In the genomic region with DNA sequence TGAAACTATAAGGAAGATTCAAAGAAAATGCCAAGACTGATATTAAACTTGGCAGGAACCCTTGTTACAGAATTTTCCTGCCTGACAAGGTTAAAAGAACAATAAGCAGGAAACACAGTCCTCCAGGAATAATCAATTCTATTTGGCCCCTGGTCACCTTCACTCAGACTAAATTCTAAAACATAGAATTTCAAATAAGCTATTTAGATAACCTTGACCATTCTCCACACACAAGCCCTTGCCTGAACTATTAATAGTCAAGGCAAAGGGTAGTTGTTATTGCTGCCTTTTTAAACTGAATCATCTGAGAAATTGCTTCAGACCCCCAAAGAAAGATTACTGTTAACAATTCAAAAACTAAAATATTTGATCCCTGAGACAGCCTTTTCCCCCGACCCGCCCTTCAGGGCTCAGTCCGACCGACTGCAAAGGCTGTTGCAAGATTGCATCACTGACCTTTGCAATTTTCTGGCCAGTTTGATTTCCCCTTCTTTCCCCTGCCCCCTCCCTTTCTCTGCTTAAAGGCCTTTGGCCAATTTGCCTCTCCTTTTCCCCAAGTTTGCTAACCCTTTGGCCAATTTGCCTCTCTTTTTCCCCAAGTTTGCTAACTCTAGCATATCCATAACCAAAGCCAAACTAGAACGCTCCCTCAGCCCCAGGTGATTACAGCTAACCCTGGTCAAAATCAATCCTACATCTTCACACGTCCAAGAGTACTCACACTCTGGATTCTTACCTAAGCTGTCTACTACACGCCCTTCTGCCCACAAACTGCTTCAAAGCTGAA, we compare ENCODE assay signal across 11 cellular contexts. TPM values are rescaled to one million over a fixed set of nuclear protein-coding genes. Genes with fewer than 3 reads are reported as not detected.
A peak's percentile ranks its signal among the peaks of the same experiment; 100 is the strongest.
DNase-seq lines count a peak whose midpoint lies in the region; ATAC-seq and TF ChIP-seq lines count a peak whose summit lies in the region.
"Had no signal": no experiment of that assay in that cellular context is flagged by ENCODE, and none has a peak within 500 bp of the region (broad histone marks: within the 10 kb centered on the region; RNA-seq: fewer than 3 reads in every experiment).

No MANE protein-coding gene starts in this region.

- intact Hi-C loops in heart right ventricle (cut with DNase I): loop anchor here in 2 of 10 donors (2.0 kb wide), 1 partner anchor 31 kb away; no protein-coding TSS in a partner anchor
- intact Hi-C loops in sigmoid colon (cut with DNase I): loop anchor here (2.0 kb wide), 1 partner anchor 31 kb away; no protein-coding TSS in a partner anchor

- peak overlapping the region in 2 of 3 donors; percentile 62 to 86 for H3K4me3 Mint-ChIP-seq in T-cell

- no peaks in the 10 kb centered on the region for H3K36me3 ChIP-seq in heart right ventricle
- H3K36me3 ChIP-seq in sigmoid colon: no peaks in the 10 kb centered on the region

- peaks cover 40 to 51% (median 41%) of the 10 kb centered on the region in 3 donors for H3K4me1 Mint-ChIP-seq in T-cell

- no peak overlapping the region for H3K27ac Mint-ChIP-seq in T-cell

- peaks cover 0 to 12% (median 0%) of the 10 kb centered on the region in 11 donors for H3K9me3 ChIP-seq in heart right ventricle
- no peaks in the 10 kb centered on the region for H3K9me3 ChIP-seq in sigmoid colon

- peaks cover 35 to 38% of the 10 kb centered on the region in 2 donors for H3K27me3 Mint-ChIP-seq in T-cell

- TF ChIP-seq CTCF in heart right ventricle (IDR thresholded peaks at IDR 0.05): no peak
- no peak for TF ChIP-seq CTCF in sigmoid colon (IDR thresholded peaks at IDR 0.05)

- CTCF ChIA-PET in T-cell (lab: Charles Lee): interaction anchor here in 1 of 2 donors (0.5 to 0.8 kb wide), 3 partner anchors 10 to 234 kb away, joined by 3 to 5 read pairs (median 4); a partner anchor contains a TSS

- 49 to 55% methylated on average over 7 of the region's 7 CpGs for WGBS in heart right ventricle, 2 donors
- 62 to 70% methylated on average over 7 of the region's 7 CpGs for WGBS in sigmoid colon, 2 donors

- POLR2A ChIA-PET in T-cell (lab: Charles Lee): no interaction called here

- H3K36me3 Mint-ChIP-seq in T-cell: no peaks in the 10 kb centered on the region

- no peak for TF ChIP-seq EP300 in sigmoid colon (IDR thresholded peaks at IDR 0.05)

- H3K27me3 ChIP-seq in heart right ventricle (peaks cover 0 to 26% (median 0%) of the 10 kb centered on the region in 7 donors), sigmoid colon (no peaks in the 10 kb centered on the region)

- H3K9me3 Mint-ChIP-seq in T-cell: peaks cover 0 to 3% (median 0%) of the 10 kb centered on the region in 3 donors

- peak overlapping the region in 1 of 10 donors; percentile 63 for H3K4me3 ChIP-seq in heart right ventricle
- no peak overlapping the region for H3K4me3 ChIP-seq in sigmoid colon

- TF ChIP-seq POLR2A in sigmoid colon (IDR thresholded peaks at IDR 0.05): no peak

- no peak for ATAC-seq in T-cell (replicated peaks in 1 of 4)
- peak in 2 of 8 donors; percentile 2 to 32 for ATAC-seq in heart right ventricle
- ATAC-seq in HG03196 (IDR thresholded peaks at IDR 0.05; ENCODE audit: unreplicated experiment): no peak

- peaks cover 8 to 52% (median 33%) of the 10 kb centered on the region in 9 donors for H3K4me1 ChIP-seq in heart right ventricle
- peaks cover 0 to 18% (median 13%) of the 10 kb centered on the region in 4 donors for H3K4me1 ChIP-seq in sigmoid colon

- DNase-seq in SIG-M5 treated with dmso at 0.1 percent for 504 hours (lab: John Stamatoyannopoulos, UW; ENCODE audit: unreplicated experiment): peak; percentile 35
- no peak for DNase-seq in SIG-M5 (lab: John Stamatoyannopoulos, UW)
- no peak for DNase-seq in T-cell
- no peak for DNase-seq in heart right ventricle
- peak; percentile 77 for DNase-seq in sigmoid colon
- no peak for DNase-seq in activated gamma-delta T cell treated with Interleukin-2 at 50 U/mL for 16 hours
- DNase-seq in NCI-H1930 (lab: John Stamatoyannopoulos, UW): no peak
- DNase-seq: NCI-H1436; retina; stimulated activated CD8-positive, alpha-beta memory T cell treated with anti-CD3 and anti-CD28 coated beads, Interleukin-4, amount 100 ng/mL, for 48 hours had no signal

- H3K27ac ChIP-seq in heart right ventricle: peak overlapping the region in 9 of 10 donors; percentile 40 to 93 (median 82)
- peak overlapping the region in 1 of 4 donors; percentile 64 for H3K27ac ChIP-seq in sigmoid colon

RNA-seq across cellular contexts. Expression of a gene that starts 1.4 kb away (rescaled TPM):
- total RNA-seq in T-cell (under 1 TPM in 3 of 5 donors, not detected in 2; 0.32 to 0.60 (median 0.59) TPM), heart right ventricle (100 to 1,000 TPM in 7 of 10 donors, 10 to 100 TPM in 3; 75.3 to 491 (median 131) TPM), sigmoid colon (10 to 100 TPM; 19.3 to 33.5 (median 21.5) TPM)
- polyA plus RNA-seq in heart right ventricle (100 to 1,000 TPM in 1 of 2 donors, 10 to 100 TPM in 1; 90.0 to 223 TPM), sigmoid colon (10 to 100 TPM; 25.2 to 70.5 (median 59.3) TPM)

RNA-seq across cellular contexts. Expression of a gene that starts 21.6 kb away (rescaled TPM):
- 1 to 10 TPM in 1 of 5 donors, under 1 TPM in 4; 0.25 to 1.2 (median 0.56) TPM for total RNA-seq in T-cell
- 1 to 10 TPM; 2.3 to 6.0 (median 3.8) TPM for total RNA-seq in heart right ventricle
- polyA plus RNA-seq in heart right ventricle: 1 to 10 TPM; 1.6 to 3.7 TPM
- total RNA-seq in sigmoid colon: under 1 TPM in 3 of 4 donors, not detected in 1; 0.14 to 0.55 (median 0.16) TPM
- 10 to 100 TPM; 18.0 to 49.4 (median 21.0) TPM for polyA plus RNA-seq in sigmoid colon

RNA-seq across cellular contexts. Expression of a gene that starts 30.8 kb away (rescaled TPM):
- total RNA-seq in T-cell: 1 to 10 TPM in 1 of 5 donors, under 1 TPM in 1, not detected in 3; 0.41 to 1.1 TPM
- 10 to 100 TPM in 1 of 10 donors, 1 to 10 TPM in 9; 1.3 to 15.7 (median 3.0) TPM for total RNA-seq in heart right ventricle
- 1 to 10 TPM in 1 of 2 donors, under 1 TPM in 1; 0.59 to 7.2 TPM for polyA plus RNA-seq in heart right ventricle
- total RNA-seq in sigmoid colon: 10 to 100 TPM in 1 of 4 donors, 1 to 10 TPM in 3; 2.0 to 10.0 (median 3.7) TPM
- polyA plus RNA-seq in sigmoid colon: 1 to 10 TPM in 2 of 3 donors, not detected in 1; 2.2 to 2.4 TPM

Comparison
In these comparisons a context has a peak if more than half of its experiments do, and no peak if none do; other contexts are left out.
1. DNase-seq: peak in SIG-M5 treated with dmso at 0.1 percent for 504 hours (single experiment) and sigmoid colon (single experiment); none in SIG-M5 (single experiment), T-cell (0 of 34), heart right ventricle (0 of 2), activated gamma-delta T cell treated with Interleukin-2 at 50 U/mL for 16 hours (single experiment) and NCI-H1930 (0 of 2).
2. RNA of a gene that starts 1.4 kb away (total RNA-seq): 75.3 to 491 TPM in heart right ventricle and 19.3 to 33.5 TPM in sigmoid colon; 0.32 to 0.60 TPM in T-cell; every median in the first group is over 10 times any median in the second.